In the genomic region with DNA sequence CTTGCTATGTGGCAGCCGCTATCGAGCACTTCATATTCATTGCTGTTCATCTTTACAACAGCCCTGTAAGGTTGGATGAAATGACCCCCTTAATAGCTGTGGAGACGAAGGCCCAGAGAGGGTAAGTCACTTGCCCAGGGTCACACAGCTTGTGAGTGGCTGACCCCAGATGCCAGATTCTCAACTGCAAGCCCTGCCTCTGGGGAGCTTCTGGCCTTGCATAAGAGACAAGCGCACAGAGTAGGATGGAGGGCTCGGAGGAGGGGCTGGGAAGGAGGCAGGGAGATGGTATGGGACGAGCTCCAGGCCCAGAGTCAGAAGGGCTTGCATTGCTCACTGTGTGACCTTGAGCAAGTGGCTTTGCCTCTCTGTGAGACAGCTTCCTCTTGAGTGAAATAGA, we compare ENCODE assay signal across 34 cellular contexts.
"Had no signal": no experiment of that assay in that cellular context is flagged by ENCODE, and none has a peak within 500 bp of the region (broad histone marks: within the 10 kb centered on the region; RNA-seq: fewer than 3 reads in every experiment).

No MANE protein-coding gene starts in this region.

- H2AFZ ChIP-seq: hepatocyte had no signal

- H3K4me1 Mint-ChIP-seq: activated CD4-positive, alpha-beta T cell treated with anti-CD3 and anti-CD28 coated beads, Interleukin-2, amount 10 ng/mL, durations not matched to agents 24 days and 14 days; activated naive CD4-positive, alpha-beta T cell treated with anti-CD3 and anti-CD28 coated beads, Interleukin-2, amount 50 U/mL, for 24 hours had no signal

- H3K27ac Mint-ChIP-seq: activated CD4-positive, alpha-beta memory T cell treated with anti-CD3 and anti-CD28 coated beads for 36 hours; activated CD4-positive, alpha-beta T cell treated with anti-CD3 and anti-CD28 coated beads for 36 hours; activated CD4-positive, alpha-beta T cell treated with anti-CD3 and anti-CD28 coated beads, Interleukin-2, amount 10 ng/mL, durations not matched to agents 24 days and 14 days; activated CD8-positive, alpha-beta memory T cell treated with anti-CD3 and anti-CD28 coated beads, Interleukin-2, amount 10 ng/mL, durations not matched to agents 7 days and 5 days; activated CD8-positive, alpha-beta T cell treated with anti-CD3 and anti-CD28 coated beads, Interleukin-2, amount 10 ng/mL, durations not matched to agents 7 days and 5 days; activated naive CD4-positive, alpha-beta T cell treated with anti-CD3 and anti-CD28 coated beads for 36 hours; activated naive CD4-positive, alpha-beta T cell treated with anti-CD3 and anti-CD28 coated beads, Interleukin-2, amount 50 U/mL, for 24 hours; activated naive CD8-positive, alpha-beta T cell treated with anti-CD3 and anti-CD28 coated beads for 36 hours; activated naive CD8-positive, alpha-beta T cell treated with anti-CD3 and anti-CD28 coated beads, Interleukin-2, amount 50 U/mL, for 24 hours; activated T-helper 1 cell treated with anti-CD3 and anti-CD28 coated beads, Interleukin-12 subunit alpha, Interleukin-12 subunit beta, Interleukin-2, Interleukin-4 antibody, amounts not matched to agents 30 ng/mL and 10 ng/mL and 1 ng/mL, durations not matched to agents 14 hours and 24 hours and 36 hours; activated T-helper 2 cell treated with anti-CD3 and anti-CD28 coated beads, Interferon-gamma antibody, Interleukin-2, Interleukin-4, amounts not matched to agents 10 μg/mL and 5 μg/mL and 100 μg/mL, durations not matched to agents 14 hours and 24 hours and 36 hours; T-helper 2 cell treated with Interferon-gamma antibody and Interleukin-4, amounts not matched to agents 5 μg/mL and 100 μg/mL, for 36 hours had no signal

- H3K4me2 ChIP-seq: hepatocyte had no signal

- H3K27ac ChIP-seq: adrenal gland, body of pancreas, epithelial cell of prostate, esophagus squamous epithelium, gastroesophageal sphincter, heart right ventricle, hepatocyte had no signal

- H3K4me1 ChIP-seq: body of pancreas, gastroesophageal sphincter had no signal

- H3K4me3 Mint-ChIP-seq: activated CD4-positive, alpha-beta memory T cell treated with anti-CD3 and anti-CD28 coated beads for 36 hours; activated CD4-positive, alpha-beta T cell treated with anti-CD3 and anti-CD28 coated beads for 36 hours; activated CD4-positive, alpha-beta T cell treated with anti-CD3 and anti-CD28 coated beads, Interleukin-2, amount 10 ng/mL, durations not matched to agents 24 days and 14 days; activated CD8-positive, alpha-beta memory T cell treated with anti-CD3 and anti-CD28 coated beads, Interleukin-2, amount 10 ng/mL, durations not matched to agents 7 days and 5 days; activated CD8-positive, alpha-beta T cell treated with anti-CD3 and anti-CD28 coated beads, Interleukin-2, amount 10 ng/mL, durations not matched to agents 7 days and 5 days; activated naive CD4-positive, alpha-beta T cell treated with anti-CD3 and anti-CD28 coated beads for 36 hours; activated naive CD4-positive, alpha-beta T cell treated with anti-CD3 and anti-CD28 coated beads, Interleukin-2, amount 50 U/mL, for 24 hours; activated naive CD8-positive, alpha-beta T cell treated with anti-CD3 and anti-CD28 coated beads for 36 hours; activated naive CD8-positive, alpha-beta T cell treated with anti-CD3 and anti-CD28 coated beads, Interleukin-2, amount 50 U/mL, for 24 hours; activated T-helper 1 cell treated with anti-CD3 and anti-CD28 coated beads, Interleukin-12 subunit alpha, Interleukin-12 subunit beta, Interleukin-2, Interleukin-4 antibody, amounts not matched to agents 30 ng/mL and 10 ng/mL and 1 ng/mL, durations not matched to agents 14 hours and 24 hours and 36 hours; T-helper 2 cell treated with Interferon-gamma antibody and Interleukin-4, amounts not matched to agents 5 μg/mL and 100 μg/mL, for 36 hours had no signal

- H3K27me3 ChIP-seq: adrenal gland, body of pancreas, esophagus squamous epithelium, gastroesophageal sphincter, heart right ventricle, hepatocyte had no signal

- H3K9me3 Mint-ChIP-seq: activated naive CD4-positive, alpha-beta T cell treated with anti-CD3 and anti-CD28 coated beads, Interleukin-2, amount 50 U/mL, for 24 hours had no signal

- H3K79me2 ChIP-seq: hepatocyte had no signal

- FAIRE-seq: colon, endometrium, endothelial cell of umbilical vein had no signal

- H3K4me3 ChIP-seq: adrenal gland, body of pancreas, esophagus squamous epithelium, gastroesophageal sphincter, heart right ventricle, hepatocyte had no signal

- H3K36me3 ChIP-seq: adrenal gland, esophagus squamous epithelium, gastroesophageal sphincter, heart right ventricle had no signal

- ATAC-seq: activated CD4-positive, alpha-beta T cell treated with anti-CD3 and anti-CD28 coated beads for 36 hours; activated CD8-positive, alpha-beta memory T cell treated with anti-CD3 and anti-CD28 coated beads, Interleukin-2, amount 10 ng/mL, durations not matched to agents 7 days and 5 days; activated CD8-positive, alpha-beta T cell treated with anti-CD3 and anti-CD28 coated beads, Interleukin-2, amount 10 ng/mL, durations not matched to agents 7 days and 5 days; activated naive CD8-positive, alpha-beta T cell treated with anti-CD3 and anti-CD28 coated beads, Interleukin-2, amount 50 U/mL, for 24 hours; body of pancreas; gastroesophageal sphincter had no signal

- H3K27me3 Mint-ChIP-seq: activated naive CD4-positive, alpha-beta T cell treated with anti-CD3 and anti-CD28 coated beads, Interleukin-2, amount 50 U/mL, for 24 hours had no signal

- DNase-seq: activated CD4-positive, alpha-beta memory T cell treated with anti-CD3 and anti-CD28 coated beads for 36 hours; activated CD4-positive, alpha-beta T cell treated with anti-CD3 and anti-CD28 coated beads for 36 hours; activated CD4-positive, alpha-beta T cell treated with anti-CD3 and anti-CD28 coated beads, Interleukin-2, amount 10 ng/mL, durations not matched to agents 24 days and 14 days; activated CD4-positive, CD25-positive, alpha-beta regulatory T cell; activated CD4-positive, CD25-positive, alpha-beta regulatory T cell treated with anti-CD3 and anti-CD28 coated beads, Interleukin-2, amount 50 U/mL, for 72 hours; activated CD8-positive, alpha-beta memory T cell treated with anti-CD3 and anti-CD28 coated beads, Interleukin-2, amount 10 ng/mL, durations not matched to agents 7 days and 5 days; activated CD8-positive, alpha-beta memory T cell treated with anti-CD3 and anti-CD28 coated beads, Interleukin-2, amount 50 U/mL, for 4 hours; activated CD8-positive, alpha-beta T cell treated with anti-CD3 and anti-CD28 coated beads, Interleukin-2, amount 10 ng/mL, durations not matched to agents 7 days and 5 days; activated effector memory CD4-positive, alpha-beta T cell treated with anti-CD3 and anti-CD28 coated beads, Interleukin-2, amount 50 U/mL, for 16 hours; activated naive CD4-positive, alpha-beta T cell treated with anti-CD3 and anti-CD28 coated beads for 36 hours; activated naive CD8-positive, alpha-beta T cell treated with anti-CD3 and anti-CD28 coated beads for 36 hours; activated naive CD8-positive, alpha-beta T cell treated with anti-CD3 and anti-CD28 coated beads, Interleukin-2, amount 50 U/mL, for 24 hours; activated T-cell treated with anti-CD3 and anti-CD28 coated beads, Interleukin-2, amount 50 U/mL, for 1 hour; activated T-cell treated with anti-CD3 and anti-CD28 coated beads, Interleukin-2, amount 50 U/mL, for 48 hours; amygdala; aorta; body of pancreas; caudate nucleus; effector CD8-positive, alpha-beta T cell; esophagus squamous epithelium; foreskin melanocyte; heart right ventricle; T1000 had no signal

- H3K9me3 ChIP-seq: adrenal gland, body of pancreas, esophagus squamous epithelium, gastroesophageal sphincter had no signal
